ENCODE assay signal across 21 cellular contexts in the genomic region with DNA sequence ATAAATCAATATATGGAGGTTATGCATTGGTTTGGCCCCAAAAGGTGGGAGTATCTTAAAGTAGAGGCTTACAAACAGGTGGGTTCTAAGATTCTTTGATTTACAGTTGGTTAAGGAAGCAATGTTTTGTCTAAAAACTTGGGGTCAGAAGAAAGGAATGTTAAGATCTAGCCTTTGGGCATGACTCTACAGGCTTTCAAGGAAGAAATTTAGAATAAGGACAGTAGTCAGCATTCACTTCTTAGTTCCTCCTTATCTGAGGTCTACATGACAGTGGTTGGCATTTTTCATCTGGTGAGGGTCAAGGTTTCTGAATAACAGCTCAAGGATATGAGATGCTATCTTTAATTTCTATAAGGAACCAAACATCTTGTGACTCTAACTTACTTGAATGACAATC.
"Had no signal": no experiment of that assay in that cellular context is flagged by ENCODE, and none has a peak within 500 bp of the region (broad histone marks: within the 10 kb centered on the region; RNA-seq: fewer than 3 reads in every experiment).

No MANE protein-coding gene starts in this region.

- H3K36me3 ChIP-seq: adrenal gland, neural progenitor cell, prostate gland, right atrium auricular region, thyroid gland, vagina had no signal

- H3K27me3 Mint-ChIP-seq: activated CD4-positive, alpha-beta T cell treated with anti-CD3 and anti-CD28 coated beads for 36 hours; activated CD8-positive, alpha-beta memory T cell treated with anti-CD3 and anti-CD28 coated beads, Interleukin-2, amount 10 ng/mL, durations not matched to agents 7 days and 5 days; activated T-helper 17 cell treated with anti-CD3 and anti-CD28 coated beads, Interleukin-2, amount 50 U/mL, for 72 hours; memory B cell had no signal

- H3K4me1 ChIP-seq: adrenal gland, neural progenitor cell, prostate gland, right atrium auricular region, thyroid gland, vagina had no signal

- ATAC-seq: activated CD4-positive, alpha-beta T cell treated with anti-CD3 and anti-CD28 coated beads for 36 hours; activated CD8-positive, alpha-beta memory T cell treated with anti-CD3 and anti-CD28 coated beads, Interleukin-2, amount 10 ng/mL, durations not matched to agents 7 days and 5 days; activated T-helper 17 cell treated with anti-CD3 and anti-CD28 coated beads, Interleukin-2, amount 50 U/mL, for 72 hours; esophagus mucosa; left ventricle myocardium superior; mucosa of descending colon; WTC11 had no signal

- H3K36me3 Mint-ChIP-seq: immature natural killer cell, memory B cell, naive B cell, neural progenitor cell, WTC11 had no signal

- H3K4me2 ChIP-seq: neural progenitor cell had no signal

- H3K27ac Mint-ChIP-seq: activated CD4-positive, alpha-beta T cell treated with anti-CD3 and anti-CD28 coated beads for 36 hours; activated CD8-positive, alpha-beta memory T cell treated with anti-CD3 and anti-CD28 coated beads, Interleukin-2, amount 10 ng/mL, durations not matched to agents 7 days and 5 days; activated T-helper 17 cell treated with anti-CD3 and anti-CD28 coated beads, Interleukin-2, amount 50 U/mL, for 72 hours; immature natural killer cell; memory B cell; naive B cell; neural progenitor cell; WTC11 had no signal

- H3K9me3 Mint-ChIP-seq: activated T-helper 17 cell treated with anti-CD3 and anti-CD28 coated beads, Interleukin-2, amount 50 U/mL, for 72 hours; memory B cell; neural progenitor cell; WTC11 had no signal

- H3K27ac ChIP-seq: adrenal gland, neural progenitor cell, prostate gland, right atrium auricular region, thyroid gland, vagina had no signal

- H3K4me3 Mint-ChIP-seq: activated CD4-positive, alpha-beta T cell treated with anti-CD3 and anti-CD28 coated beads for 36 hours; activated CD8-positive, alpha-beta memory T cell treated with anti-CD3 and anti-CD28 coated beads, Interleukin-2, amount 10 ng/mL, durations not matched to agents 7 days and 5 days; activated T-helper 17 cell treated with anti-CD3 and anti-CD28 coated beads, Interleukin-2, amount 50 U/mL, for 72 hours; immature natural killer cell; memory B cell; naive B cell; neural progenitor cell; WTC11 had no signal

- H3K27me3 ChIP-seq: adrenal gland, neural progenitor cell, right atrium auricular region, thyroid gland, vagina had no signal

- DNase-seq: activated CD4-positive, alpha-beta T cell treated with anti-CD3 and anti-CD28 coated beads for 36 hours; activated CD4-positive, alpha-beta T cell treated with anti-CD3 and anti-CD28 coated beads, Interleukin-2, amount 50 U/mL, for 48 hours; activated CD8-positive, alpha-beta memory T cell treated with anti-CD3 and anti-CD28 coated beads, Interleukin-2, amount 10 ng/mL, durations not matched to agents 7 days and 5 days; activated naive CD4-positive, alpha-beta T cell treated with Interleukin-2 at 50 U/mL for 16 hours; adrenal gland; effector CD4-positive, alpha-beta T cell; immature natural killer cell; left ventricle myocardium superior; mucosa of descending colon; naive B cell; stimulated activated CD4-positive, alpha-beta T cell treated with anti-CD3 and anti-CD28 coated beads, Interleukin-2, amount 100 ng/mL, for 24 hours; stimulated activated naive CD4-positive, alpha-beta T cell treated with Interleukin-2 at 50 U/mL for 16 hours; thyroid gland had no signal

- H2AFZ ChIP-seq: neural progenitor cell had no signal

- H3K9me3 ChIP-seq: adrenal gland, mucosa of descending colon, prostate gland, right atrium auricular region, thyroid gland, vagina had no signal

- H3K9ac ChIP-seq: neural progenitor cell had no signal

- H3K4me3 ChIP-seq: adrenal gland, mucosa of descending colon, neural progenitor cell, prostate gland, right atrium auricular region, thyroid gland, vagina had no signal

- H3K4me1 Mint-ChIP-seq: immature natural killer cell, memory B cell, naive B cell, neural progenitor cell had no signal
